In the genomic region with DNA sequence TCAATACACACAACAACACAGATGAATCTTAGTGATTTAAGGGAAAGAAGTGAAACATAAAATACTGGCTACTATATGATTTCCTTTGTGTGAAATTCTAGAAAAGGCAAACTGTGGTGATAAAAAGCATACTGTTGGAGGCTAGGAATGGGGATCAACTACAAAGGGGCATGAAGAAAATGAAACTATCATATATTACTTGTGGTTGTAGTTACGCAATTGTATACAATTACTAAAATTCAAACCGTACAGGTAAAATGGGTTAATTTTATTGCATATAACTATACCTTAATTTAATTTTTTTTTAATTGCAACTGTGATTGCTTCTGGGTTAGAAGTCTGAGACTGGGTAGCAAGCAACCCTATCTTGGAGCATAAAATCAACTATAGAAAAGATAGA, we compare ENCODE assay signal across 7 cellular contexts.
"Had no signal": no experiment of that assay in that cellular context is flagged by ENCODE, and none has a peak within 500 bp of the region (broad histone marks: within the 10 kb centered on the region; RNA-seq: fewer than 3 reads in every experiment).

No MANE protein-coding gene starts in this region.

- H3K27ac Mint-ChIP-seq: IgD-negative memory B cell had no signal

- H3K27me3 Mint-ChIP-seq: IgD-negative memory B cell had no signal

- ATAC-seq: K562 had no signal

- FAIRE-seq: HTR-8/SVneo, K562 had no signal

- H3K9ac ChIP-seq: KMS-11 had no signal

- H3K27ac ChIP-seq: HL-60, KMS-11 had no signal

- H3K4me3 Mint-ChIP-seq: IgD-negative memory B cell had no signal

- H3K4me3 ChIP-seq: K562 had no signal

- DNase-seq: KBM-7, KG1 had no signal

- H3K9me3 Mint-ChIP-seq: IgD-negative memory B cell had no signal

- H3K4me2 ChIP-seq: KMS-11 had no signal

- H3K4me1 Mint-ChIP-seq: IgD-negative memory B cell had no signal
